ENCODE assay signal across 8 cellular contexts in the genomic region with DNA sequence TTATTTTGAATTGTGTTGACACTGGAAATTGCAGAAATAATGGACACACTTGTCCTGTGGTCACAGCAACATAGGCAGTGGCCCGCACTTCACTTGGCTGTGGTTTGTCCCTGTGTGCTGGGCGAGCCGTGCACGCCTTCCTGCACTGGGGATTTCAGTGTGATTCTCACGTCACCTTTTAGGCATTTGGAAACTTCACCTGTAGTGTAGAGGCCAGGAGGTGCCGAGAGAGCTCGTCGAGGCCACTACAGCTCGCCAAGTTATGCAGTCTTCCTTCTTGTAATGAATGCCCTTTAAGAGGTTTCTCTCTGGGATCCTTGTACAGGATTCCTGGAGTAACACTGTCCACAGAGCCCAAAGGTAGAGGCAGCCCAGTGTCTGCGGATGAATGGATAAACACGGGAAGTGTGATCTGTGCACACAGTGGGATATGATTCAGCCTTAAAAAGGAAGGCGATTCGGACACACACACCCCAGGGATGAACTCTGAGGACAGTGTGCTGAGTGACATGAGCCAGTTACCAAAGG. TPM values are rescaled to one million over a fixed set of nuclear protein-coding genes. Genes with fewer than 3 reads are reported as not detected.
A peak's percentile ranks its signal among the peaks of the same experiment; 100 is the strongest.
DNase-seq lines count a peak whose midpoint lies in the region; ATAC-seq and TF ChIP-seq lines count a peak whose summit lies in the region.

No MANE protein-coding gene starts in this region.

- H3K9me3 Mint-ChIP-seq in CD4-positive, CD25-positive, alpha-beta regulatory T cell, result no peaks in the 10 kb centered on the region
- H3K9me3 Mint-ChIP-seq in natural killer cell treated with Interleukin-12 subunit alpha and Interleukin-12 subunit beta and Interleukin-15 and Interleukin-18, amount 100 ng/mL, for 72 hours, result no peaks in the 10 kb centered on the region

- H3K79me2 ChIP-seq in MM.1S (ENCODE audit: low read length), result peaks cover 75% of the 10 kb centered on the region

- peak overlapping the region; percentile 94 for H3K27ac ChIP-seq in CD4-positive, CD25-positive, alpha-beta regulatory T cell (ENCODE audit: insufficient read depth, low read length, poor library complexity, severe bottlenecking)
- peak overlapping the region; percentile 99 for H3K27ac ChIP-seq in MM.1S (ENCODE audit: low read length)
- peak overlapping the region; percentile 93 for H3K27ac ChIP-seq in duodenal mucosa (ENCODE audit: low read depth, low read length)

- no peak for ATAC-seq in CD4-positive, CD25-positive, alpha-beta regulatory T cell (ENCODE audit: low read depth in 2 of 2)
- no peak for ATAC-seq in natural killer cell treated with Interleukin-12 subunit alpha and Interleukin-12 subunit beta and Interleukin-15 and Interleukin-18, amount 100 ng/mL, for 72 hours
- no peak for ATAC-seq in GM18870 (IDR thresholded peaks at IDR 0.05; ENCODE audit: unreplicated experiment)
- ATAC-seq in HG02973 (IDR thresholded peaks at IDR 0.05; ENCODE audit: unreplicated experiment), result no peak

- no peaks in the 10 kb centered on the region for H3K9me3 ChIP-seq in CD4-positive, CD25-positive, alpha-beta regulatory T cell (ENCODE audit: control insufficient read depth in 2 of 2, low read length in 2 of 2)
- no peaks in the 10 kb centered on the region for H3K9me3 ChIP-seq in MM.1S (replicated peaks; ENCODE audit: insufficient read depth, low read length)
- no peaks in the 10 kb centered on the region for H3K9me3 ChIP-seq in duodenal mucosa (ENCODE audit: control insufficient read depth in 1 of 2, low read length in 2 of 2)

- peaks cover 57% of the 10 kb centered on the region for H3F3A ChIP-seq in MM.1S (ENCODE audit: insufficient read depth, low read length)

- H3K4me1 Mint-ChIP-seq in CD4-positive, CD25-positive, alpha-beta regulatory T cell, result peaks cover 8 to 77% (median 49%) of the 10 kb centered on the region in 4 donors
- H3K4me1 Mint-ChIP-seq in natural killer cell treated with Interleukin-12 subunit alpha and Interleukin-12 subunit beta and Interleukin-15 and Interleukin-18, amount 100 ng/mL, for 72 hours (ENCODE audit: low read depth in 2 of 2), result peaks cover 29 to 34% of the 10 kb centered on the region in 2 donors

- no peaks in the 10 kb centered on the region for H3K27me3 ChIP-seq in CD4-positive, CD25-positive, alpha-beta regulatory T cell (ENCODE audit: control insufficient read depth, insufficient read depth, low read length)
- H3K27me3 ChIP-seq in MM.1S (replicated peaks; ENCODE audit: insufficient read depth, low read length) (no peaks in the 10 kb centered on the region), duodenal mucosa (ENCODE audit: control insufficient read depth in 1 of 2, insufficient read depth in 2 of 2, low read length in 2 of 2) (no peaks in the 10 kb centered on the region)

- H3K36me3 Mint-ChIP-seq in CD4-positive, CD25-positive, alpha-beta regulatory T cell, result peaks cover 8% of the 10 kb centered on the region
- H3K36me3 Mint-ChIP-seq in natural killer cell treated with Interleukin-12 subunit alpha and Interleukin-12 subunit beta and Interleukin-15 and Interleukin-18, amount 100 ng/mL, for 72 hours, result no peaks in the 10 kb centered on the region

- peak overlapping the region; percentile 69 for H3K4me3 ChIP-seq in CD4-positive, CD25-positive, alpha-beta regulatory T cell (ENCODE audit: low read depth, low read length)
- H3K4me3 ChIP-seq in MM.1S (ENCODE audit: low read length) (peak overlapping the region; percentile 33; the same call in 1 of the 2 replicates), duodenal mucosa (ENCODE audit: low read depth in 1 of 2, low read length in 2 of 2) (peak overlapping the region; percentile 60)

- H3K9me2 ChIP-seq in MM.1S (replicated peaks; ENCODE audit: insufficient read depth, low read length), result no peaks in the 10 kb centered on the region

- no peaks in the 10 kb centered on the region for H4K20me1 ChIP-seq in MM.1S (ENCODE audit: insufficient read depth, low read length)

- H3K4me2 ChIP-seq in MM.1S (ENCODE audit: low read depth, low read length), result peak overlapping the region; percentile 80

- H3K4me1 ChIP-seq in CD4-positive, CD25-positive, alpha-beta regulatory T cell (ENCODE audit: control insufficient read depth, insufficient read depth, low read length, poor library complexity, severe bottlenecking), result peaks cover 52% of the 10 kb centered on the region
- H3K4me1 ChIP-seq in MM.1S (ENCODE audit: low read length) (peaks cover 65% of the 10 kb centered on the region), duodenal mucosa (ENCODE audit: control insufficient read depth in 1 of 2, insufficient read depth in 2 of 2, low read length in 2 of 2) (peaks cover 37 to 45% of the 10 kb centered on the region in 2 donors)

- no peak for TF ChIP-seq CTCF in MM.1S (IDR thresholded peaks at IDR 0.05; ENCODE audit: low read length)

- DNase-seq in CD4-positive, CD25-positive, alpha-beta regulatory T cell, result no peak
- DNase-seq in MM.1S (no peak), NCI-H2171 (lab: John Stamatoyannopoulos, UW) (no peak), LoVo (ENCODE audit: low spot score) (no peak)
- no peak for DNase-seq in natural killer cell treated with Interleukin-12 subunit alpha and Interleukin-12 subunit beta and Interleukin-15 and Interleukin-18, amount 100 ng/mL, for 72 hours (ENCODE audit: low spot score)

- H3K4me3 Mint-ChIP-seq in CD4-positive, CD25-positive, alpha-beta regulatory T cell, result peak overlapping the region; percentile 80 to 87 (median 84)
- peak overlapping the region; percentile 77 for H3K4me3 Mint-ChIP-seq in natural killer cell treated with Interleukin-12 subunit alpha and Interleukin-12 subunit beta and Interleukin-15 and Interleukin-18, amount 100 ng/mL, for 72 hours

- no peak overlapping the region for H2AFZ ChIP-seq in MM.1S (ENCODE audit: low read length)

- peak overlapping the region; percentile 92 to 100 (median 97) for H3K27ac Mint-ChIP-seq in CD4-positive, CD25-positive, alpha-beta regulatory T cell
- peak overlapping the region; percentile 86 to 92 for H3K27ac Mint-ChIP-seq in natural killer cell treated with Interleukin-12 subunit alpha and Interleukin-12 subunit beta and Interleukin-15 and Interleukin-18, amount 100 ng/mL, for 72 hours

- H3K9ac ChIP-seq in MM.1S (ENCODE audit: low read length), result peak overlapping the region; percentile 94
- H3K9ac ChIP-seq in duodenal mucosa (ENCODE audit: low read depth in 1 of 2, low read length in 2 of 2), result peak overlapping the region; percentile 71 to 77

- no peaks in the 10 kb centered on the region for H3K27me3 Mint-ChIP-seq in CD4-positive, CD25-positive, alpha-beta regulatory T cell
- H3K27me3 Mint-ChIP-seq in natural killer cell treated with Interleukin-12 subunit alpha and Interleukin-12 subunit beta and Interleukin-15 and Interleukin-18, amount 100 ng/mL, for 72 hours, result no peaks in the 10 kb centered on the region

- peaks cover 17% of the 10 kb centered on the region for H3K36me3 ChIP-seq in CD4-positive, CD25-positive, alpha-beta regulatory T cell (ENCODE audit: control insufficient read depth, insufficient read depth, low read length)
- no peaks in the 10 kb centered on the region; the same call in none of the 2 replicates for H3K36me3 ChIP-seq in MM.1S (replicated peaks; ENCODE audit: insufficient read depth, low read length)
- peaks cover 16 to 17% of the 10 kb centered on the region in 2 donors for H3K36me3 ChIP-seq in duodenal mucosa (ENCODE audit: control insufficient read depth in 1 of 2, insufficient read depth in 2 of 2, low read length in 2 of 2)

RNA-seq across cellular contexts. Expression of a gene that starts 14.7 kb away (rescaled TPM):
- total RNA-seq in CD4-positive, CD25-positive, alpha-beta regulatory T cell, result 28.6 TPM
- 10 to 100 TPM; 11.0 to 23.0 (median 15.6) TPM for polyA plus RNA-seq in CD4-positive, CD25-positive, alpha-beta regulatory T cell
- total RNA-seq in natural killer cell treated with Interleukin-12 subunit alpha and Interleukin-12 subunit beta and Interleukin-15 and Interleukin-18, amount 100 ng/mL, for 72 hours, result 100 to 1,000 TPM in 1 of 2 donors, 10 to 100 TPM in 1; 55.7 to 107 TPM

RNA-seq across cellular contexts. Expression of a gene that starts 34.9 kb away (rescaled TPM):
- 219 TPM for total RNA-seq in CD4-positive, CD25-positive, alpha-beta regulatory T cell
- polyA plus RNA-seq in CD4-positive, CD25-positive, alpha-beta regulatory T cell, result 100 to 1,000 TPM; 297 to 398 (median 339) TPM
- 100 to 1,000 TPM; 299 to 453 TPM for total RNA-seq in natural killer cell treated with Interleukin-12 subunit alpha and Interleukin-12 subunit beta and Interleukin-15 and Interleukin-18, amount 100 ng/mL, for 72 hours

RNA-seq across cellular contexts. Expression of a gene that starts 43.5 kb away (rescaled TPM):
- total RNA-seq in CD4-positive, CD25-positive, alpha-beta regulatory T cell, result 96.9 TPM
- polyA plus RNA-seq in CD4-positive, CD25-positive, alpha-beta regulatory T cell, result 100 to 1,000 TPM in 3 of 4 donors, 10 to 100 TPM in 1; 91.6 to 134 (median 121) TPM
- 100 to 1,000 TPM; 102 to 155 TPM for total RNA-seq in natural killer cell treated with Interleukin-12 subunit alpha and Interleukin-12 subunit beta and Interleukin-15 and Interleukin-18, amount 100 ng/mL, for 72 hours

RNA-seq across cellular contexts. Expression of a gene that starts 44.0 kb away (rescaled TPM):
- 1.1 TPM for total RNA-seq in CD4-positive, CD25-positive, alpha-beta regulatory T cell
- under 1 TPM in 1 of 4 donors, not detected in 3; 0.96 TPM for polyA plus RNA-seq in CD4-positive, CD25-positive, alpha-beta regulatory T cell
- 1 to 10 TPM; 2.4 to 2.5 TPM for total RNA-seq in natural killer cell treated with Interleukin-12 subunit alpha and Interleukin-12 subunit beta and Interleukin-15 and Interleukin-18, amount 100 ng/mL, for 72 hours

RNA-seq across cellular contexts. Expression of a gene that starts 48.9 kb away (rescaled TPM):
- 2.7 TPM for total RNA-seq in CD4-positive, CD25-positive, alpha-beta regulatory T cell
- under 1 TPM in 1 of 4 donors, not detected in 3; 0.30 TPM for polyA plus RNA-seq in CD4-positive, CD25-positive, alpha-beta regulatory T cell
- 10 to 100 TPM; 16.0 to 17.2 TPM for total RNA-seq in natural killer cell treated with Interleukin-12 subunit alpha and Interleukin-12 subunit beta and Interleukin-15 and Interleukin-18, amount 100 ng/mL, for 72 hours
